ENCODE assay signal across 23 cellular contexts in genomic region chr2:48844418-48845155, GRCh38.
DNase-seq lines count a peak whose midpoint lies in the region; ATAC-seq, FAIRE-seq and TF ChIP-seq lines count a peak whose summit lies in the region.
"Had no signal": no experiment of that assay in that cellular context is flagged by ENCODE, and none has a peak within 500 bp of the region (broad histone marks: within the 10 kb centered on the region; RNA-seq: fewer than 3 reads in every experiment).

No MANE protein-coding gene starts in this region.

- H3K9me3 ChIP-seq in keratinocyte (ENCODE audit: control insufficient read depth, low read depth, low read length), result no peaks in the 10 kb centered on the region
- H3K9me3 ChIP-seq in testis, result no peaks in the 10 kb centered on the region
- H3K9me3 ChIP-seq: left lung, mucosa of descending colon, neutrophil, upper lobe of left lung had no signal

- no peak for ATAC-seq in activated CD4-positive, CD25-positive, alpha-beta regulatory T cell treated with anti-CD3 and anti-CD28 coated beads, Interleukin-2, amount 50 U/mL, for 24 hours
- ATAC-seq in HG02763 (IDR thresholded peaks at IDR 0.05; ENCODE audit: unreplicated experiment), result no peak
- ATAC-seq: left lung; mucosa of descending colon; stimulated activated naive CD8-positive, alpha-beta T cell treated with anti-CD3 and anti-CD28 coated beads, Interleukin-15, Interleukin-2, amounts not matched to agents 100 U/mL and 50 U/mL, for 24 hours had no signal

- H3K9ac ChIP-seq in keratinocyte (ENCODE audit: control insufficient read depth, extremely low read depth, insufficient read depth, low read length), result no peak overlapping the region
- H3K9ac ChIP-seq: BLaER1 treated with 17β-estradiol and CSF1 and Interleukin-3, amounts not matched to agents 10 nM and 100 nM had no signal

- H3K27ac ChIP-seq in keratinocyte (ENCODE audit: control insufficient read depth, insufficient read depth, low read length) (peak overlapping the region; percentile 17), testis (no peak overlapping the region)
- H3K27ac ChIP-seq: BLaER1 treated with 17β-estradiol and CSF1 and Interleukin-3, amounts not matched to agents 10 nM and 100 nM; left lung; neutrophil; upper lobe of left lung had no signal

- no peak overlapping the region for H3K4me3 ChIP-seq in astrocyte of the spinal cord (ENCODE audit: low read depth, low read length)
- H3K4me3 ChIP-seq in keratinocyte (ENCODE audit: control insufficient read depth in 2 of 3, extremely low read depth in 1 of 3, insufficient read depth in 2 of 3, low read depth in 1 of 3, low read length in 3 of 3), result no peak overlapping the region
- no peak overlapping the region for H3K4me3 ChIP-seq in testis
- H3K4me3 ChIP-seq: BLaER1 treated with 17β-estradiol and CSF1 and Interleukin-3, amounts not matched to agents 10 nM and 100 nM; left lung; mucosa of descending colon; upper lobe of left lung had no signal

- DNase-seq in GF-D8 (lab: John Stamatoyannopoulos, UW) (peak; percentile 49), LHCN-M2 (ENCODE audit: low read depth) (peak; percentile 81), astrocyte of the spinal cord (ENCODE audit: low read depth, low spot score) (peak; percentile 57), keratinocyte (ENCODE audit: low read depth, low spot score) (peak; percentile 26), dermis blood vessel endothelial cell (no peak), testis (no peak)
- DNase-seq: activated CD4-positive, alpha-beta T cell treated with anti-CD3 and anti-CD28 coated beads, Interleukin-2, amount 10 ng/mL, durations not matched to agents 7 days and 5 days; activated naive CD4-positive, alpha-beta T cell; aorta; DMS 273 treated with DMSO at 0.1 percent for 48 hours; H7; Karpas-422; left lung; mucosa of descending colon; SHP77; stimulated activated naive CD8-positive, alpha-beta T cell treated with anti-CD3 and anti-CD28 coated beads, Interleukin-15, Interleukin-2, amounts not matched to agents 100 U/mL and 50 U/mL, for 24 hours; T1000; upper lobe of left lung had no signal

- intact Hi-C loops in testis (cut with DNase I; ENCODE audit: low total_unique reads), result no loop called here

- dilution Hi-C loops in keratinocyte (cut with MboI; ENCODE audit: extremely low pct_ligation_motif_present, low sequenced_read_pairs), result no loop called here

- no peaks in the 10 kb centered on the region for H4K20me1 ChIP-seq in keratinocyte (ENCODE audit: control insufficient read depth, extremely low read depth, insufficient read depth, low read length)
- H4K20me1 ChIP-seq: BLaER1 treated with 17β-estradiol and CSF1 and Interleukin-3, amounts not matched to agents 10 nM and 100 nM had no signal

- H3K27me3 ChIP-seq in keratinocyte (ENCODE audit: control insufficient read depth, extremely low read depth, insufficient read depth, low read length) (no peaks in the 10 kb centered on the region), testis (no peaks in the 10 kb centered on the region)
- H3K27me3 ChIP-seq: BLaER1 treated with 17β-estradiol and CSF1 and Interleukin-3, amounts not matched to agents 10 nM and 100 nM; left lung; neutrophil; upper lobe of left lung had no signal

- no peak for TF ChIP-seq POLR2A in testis (IDR thresholded peaks at IDR 0.05)

- H3K9me1 ChIP-seq in keratinocyte (ENCODE audit: control insufficient read depth, extremely low read depth, insufficient read depth, low read length), result peaks cover 3% of the 10 kb centered on the region

- in situ Hi-C loops in astrocyte of the spinal cord (cut with HindIII; ENCODE audit: low sequenced_read_pairs), result no loop called here

- H3K36me3 ChIP-seq in keratinocyte (ENCODE audit: control insufficient read depth in 2 of 2, extremely low read depth in 1 of 2, insufficient read depth in 2 of 2, low read length in 2 of 2) (no peaks in the 10 kb centered on the region), testis (ENCODE audit: low read depth, missing control alignments) (no peaks in the 10 kb centered on the region)
- H3K36me3 ChIP-seq: BLaER1 treated with 17β-estradiol and CSF1 and Interleukin-3, amounts not matched to agents 10 nM and 100 nM; left lung; neutrophil; upper lobe of left lung had no signal

- no peak overlapping the region for H2AFZ ChIP-seq in keratinocyte (ENCODE audit: control insufficient read depth, low read length)

- no peaks in the 10 kb centered on the region for H3K79me2 ChIP-seq in keratinocyte (ENCODE audit: control insufficient read depth, insufficient read depth, low read length)

- 71 to 80% methylated on average over 3 of the region's 3 CpGs for WGBS in testis, 2 donors

- H3K4me1 ChIP-seq in keratinocyte (ENCODE audit: control insufficient read depth, extremely low read depth, insufficient read depth, low read length), result peaks cover 30% of the 10 kb centered on the region
- H3K4me1 ChIP-seq in testis, result no peaks in the 10 kb centered on the region
- H3K4me1 ChIP-seq: upper lobe of left lung had no signal

- H3K4me2 ChIP-seq in keratinocyte (ENCODE audit: control insufficient read depth, extremely low read depth, insufficient read depth, low read depth, low read length), result peak overlapping the region; percentile 40

- peak; percentile 77 for FAIRE-seq in keratinocyte (lab: Jason Lieb, UNC)
- FAIRE-seq: frontal cortex had no signal

- TF ChIP-seq CTCF in astrocyte of the spinal cord (IDR thresholded peaks at IDR 0.05; ENCODE audit: low read depth, low read length) (no peak), keratinocyte (optimal IDR thresholded peaks at IDR 0.05 in 1 of 3, IDR thresholded peaks at IDR 0.05 in 1 of 3, conservative IDR thresholded peaks at IDR 0.05 in 1 of 3; ENCODE audit: extremely low read depth in 1 of 3, insufficient read depth in 2 of 3, low read length in 3 of 3) (no peak), testis (IDR thresholded peaks at IDR 0.05) (no peak)

Comparison
In these comparisons a context has a peak if more than half of its experiments do, and no peak if none do; other contexts are left out.
1. DNase-seq: peak in GF-D8 (single experiment), LHCN-M2 (single experiment), astrocyte of the spinal cord (single experiment) and keratinocyte (single experiment); none in dermis blood vessel endothelial cell (single experiment) and testis (single experiment).